In the genomic region with DNA sequence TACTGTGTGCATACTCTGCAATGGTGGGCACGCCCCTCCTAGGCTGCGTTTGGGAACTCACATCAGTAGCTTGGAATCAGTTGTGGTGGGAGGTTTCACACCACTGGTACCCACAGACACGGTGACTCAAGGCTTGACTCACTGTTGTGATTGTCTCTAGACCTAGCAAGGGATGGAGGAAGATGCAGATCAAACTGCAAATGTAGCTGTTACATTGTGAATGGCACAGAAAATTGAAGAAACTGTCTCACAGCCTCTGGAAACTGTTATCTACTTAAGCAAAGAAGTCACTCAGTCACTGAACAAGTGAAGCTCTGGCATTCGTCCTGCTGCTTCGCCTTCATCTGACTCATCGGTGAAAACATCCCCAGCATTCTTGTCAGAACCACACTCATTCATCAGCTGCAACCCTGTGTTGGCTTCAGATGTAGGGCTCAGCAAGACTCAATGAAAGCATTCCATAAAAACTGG, we compare ENCODE assay signal across 8 cellular contexts. TPM values are rescaled to one million over a fixed set of nuclear protein-coding genes. Genes with fewer than 3 reads are reported as not detected.
DNase-seq lines count a peak whose midpoint lies in the region; ATAC-seq and TF ChIP-seq lines count a peak whose summit lies in the region.

No MANE protein-coding gene starts in this region.

- no peaks in the 10 kb centered on the region for H3K79me2 ChIP-seq in PC-3 (ENCODE audit: low read length)

- no peak overlapping the region for H2AFZ ChIP-seq in PC-3 (ENCODE audit: low read length)

- BruUV-seq in A673 (replicated peaks; lab: Mats Ljungman, UMichigan): no TSS peak
- no TSS peak for BruUV-seq in PC-3 (replicated peaks; lab: Mats Ljungman, UMichigan)

- no peaks in the 10 kb centered on the region for H3K9me3 ChIP-seq in A673 (ENCODE audit: low read depth, low read length, poor library complexity, severe bottlenecking)
- H3K9me3 ChIP-seq in PC-3 (ENCODE audit: low read length): no peaks in the 10 kb centered on the region

- H3K4me1 ChIP-seq in A673 (ENCODE audit: insufficient read depth, low read length, poor library complexity, severe bottlenecking) (peaks cover 5% of the 10 kb centered on the region), PC-3 (ENCODE audit: insufficient read depth, low read length) (peaks cover 29% of the 10 kb centered on the region)

- no peaks in the 10 kb centered on the region for H3K9me2 ChIP-seq in PC-3 (replicated peaks; ENCODE audit: low read length)

- intact Hi-C loops in A673 (cut with micrococcal nuclease; ENCODE audit: unreplicated experiment): no loop called here
- intact Hi-C loops in PC-3 (cut with micrococcal nuclease): loop anchor here (5.0 kb wide), 1 partner anchor 86 kb away; no protein-coding TSS in a partner anchor

- H3K9me3 Mint-ChIP-seq in stimulated activated memory B cell treated with anti-CD40 and anti-IgM and Interleukin-4, amounts not matched to agents 10 μg/mL and 1 μg/mL and 100 μg/mL, for 72 hours: no peaks in the 10 kb centered on the region

- no peaks in the 10 kb centered on the region for H3K36me3 ChIP-seq in A673 (ENCODE audit: insufficient read depth, low read length, poor library complexity, severe bottlenecking)
- H3K36me3 ChIP-seq in PC-3 (ENCODE audit: low read depth, low read length): no peaks in the 10 kb centered on the region
- no peaks in the 10 kb centered on the region for H3K36me3 ChIP-seq in kidney epithelial cell (ENCODE audit: control insufficient read depth, insufficient read depth, low read length)

- POLR2A ChIA-PET in A673 (lab: Charles Lee; ENCODE audit: low non-redundant PET): no interaction called here
- POLR2A ChIA-PET in PC-3 (lab: Charles Lee; ENCODE audit: unreplicated experiment): interaction anchor here (0.5 to 0.7 kb wide), 2 partner anchors 59 to 101 kb away, joined by 4 read pairs; partner anchors contain the start of gene POFUT2

- no peak for TF ChIP-seq CTCF in A673 (conservative IDR thresholded peaks at IDR 0.05; ENCODE audit: low read depth, low read length)
- no peak for TF ChIP-seq CTCF in PC-3 (conservative IDR thresholded peaks at IDR 0.05; ENCODE audit: low read depth, low read length)
- TF ChIP-seq CTCF in kidney epithelial cell (IDR thresholded peaks at IDR 0.05; ENCODE audit: insufficient read depth, low read length, poor library complexity, severe bottlenecking): no peak

- H3K36me3 Mint-ChIP-seq in stimulated activated memory B cell treated with anti-CD40 and anti-IgM and Interleukin-4, amounts not matched to agents 10 μg/mL and 1 μg/mL and 100 μg/mL, for 72 hours: peaks cover 12% of the 10 kb centered on the region

- no peaks in the 10 kb centered on the region for H3K27me3 ChIP-seq in A673 (replicated peaks; ENCODE audit: insufficient read depth, low read depth, low read length, poor library complexity)
- no peaks in the 10 kb centered on the region for H3K27me3 ChIP-seq in PC-3 (ENCODE audit: low read length)
- peaks cover 3% of the 10 kb centered on the region for H3K27me3 ChIP-seq in kidney epithelial cell (ENCODE audit: control insufficient read depth, insufficient read depth, low read length)

- no peak overlapping the region for H3K27ac Mint-ChIP-seq in stimulated activated memory B cell treated with anti-CD40 and anti-IgM and Interleukin-4, amounts not matched to agents 10 μg/mL and 1 μg/mL and 100 μg/mL, for 72 hours

- H3K27ac ChIP-seq in A673 (ENCODE audit: low read depth, low read length, poor library complexity, severe bottlenecking) (no peak overlapping the region), PC-3 (ENCODE audit: low read length) (peak overlapping the region; percentile 29)

- H3K4me3 Mint-ChIP-seq in stimulated activated memory B cell treated with anti-CD40 and anti-IgM and Interleukin-4, amounts not matched to agents 10 μg/mL and 1 μg/mL and 100 μg/mL, for 72 hours: no peak overlapping the region

- no peaks in the 10 kb centered on the region for H4K20me1 ChIP-seq in PC-3 (ENCODE audit: low read length)

- CTCF ChIA-PET in A673 (lab: Charles Lee) (no interaction called here), PC-3 (lab: Charles Lee) (interaction anchor here (1.1 to 1.9 kb wide), 2 partner anchors 42 to 88 kb away, joined by 3 to 5 read pairs; no protein-coding TSS in a partner anchor)

- peaks cover 15% of the 10 kb centered on the region for H3K4me1 Mint-ChIP-seq in stimulated activated memory B cell treated with anti-CD40 and anti-IgM and Interleukin-4, amounts not matched to agents 10 μg/mL and 1 μg/mL and 100 μg/mL, for 72 hours

- H3K4me3 ChIP-seq in A673 (ENCODE audit: low read depth, low read length, poor library complexity, severe bottlenecking): no peak overlapping the region
- H3K4me3 ChIP-seq in PC-3 (ENCODE audit: low read length): no peak overlapping the region; the same call in 1 of the 2 replicates
- no peak overlapping the region for H3K4me3 ChIP-seq in kidney epithelial cell (ENCODE audit: low read depth, low read length)

- peak overlapping the region; percentile 54 for H3K4me2 ChIP-seq in PC-3 (ENCODE audit: low read length)

- no peak overlapping the region for H3K9ac ChIP-seq in PC-3 (ENCODE audit: low read length)

- no peaks in the 10 kb centered on the region for H3F3A ChIP-seq in PC-3 (ENCODE audit: low read length, unreplicated experiment)

- H3K27me3 Mint-ChIP-seq in stimulated activated memory B cell treated with anti-CD40 and anti-IgM and Interleukin-4, amounts not matched to agents 10 μg/mL and 1 μg/mL and 100 μg/mL, for 72 hours: peaks cover 19% of the 10 kb centered on the region

- DNase-seq in A673 (ENCODE audit: low spot score) (peak; percentile 41), PC-3 (peak; percentile 95), kidney epithelial cell (ENCODE audit: low read depth) (peak; percentile 89), NCI-H1105 treated with DMSO at 0.1 percent for 48 hours (lab: John Stamatoyannopoulos, UW) (no peak), NCI-H1048 (lab: John Stamatoyannopoulos, UW) (no peak)
- peak; percentile 74 for DNase-seq in activated effector memory CD4-positive, alpha-beta T cell treated with Interleukin-2 at 50 U/mL for 16 hours
- DNase-seq in stimulated activated CD8-positive, alpha-beta memory T cell treated with anti-CD3 and anti-CD28 coated beads, Interleukin-4, amount 100 ng/mL, for 4 hours (ENCODE audit: low read depth in 2 of 2, low spot score in 1 of 2): peak; percentile 50 to 71

- ATAC-seq in PC-3: peak; percentile 88
- no peak for ATAC-seq in stimulated activated memory B cell treated with anti-CD40 and anti-IgM and Interleukin-4, amounts not matched to agents 10 μg/mL and 1 μg/mL and 100 μg/mL, for 72 hours

RNA-seq across cellular contexts. Expression of gene POFUT2, which starts 59.5 kb away (rescaled TPM):
- total RNA-seq in A673 (2021): 25.1 and 29.5 TPM in 2 replicates
- 19.6 and 28.2 TPM in 2 replicates for total RNA-seq in PC-3 (2014; rRNA removed)
- 22.5 and 38.3 TPM in 2 replicates for total RNA-seq in kidney epithelial cell

Comparison
In these comparisons a context has a peak if more than half of its experiments do, and no peak if none do; other contexts are left out.
1. DNase-seq: peak in A673 (single experiment), PC-3 (single experiment), activated effector memory CD4-positive, alpha-beta T cell treated with Interleukin-2 at 50 U/mL for 16 hours (single experiment), kidney epithelial cell (single experiment) and stimulated activated CD8-positive, alpha-beta memory T cell treated with anti-CD3 and anti-CD28 coated beads, Interleukin-4, amount 100 ng/mL, for 4 hours (2 of 2); none in NCI-H1105 treated with DMSO at 0.1 percent for 48 hours (single experiment) and NCI-H1048 (single experiment).